ENCODE assay signal across 27 cellular contexts in genomic region chr20:62591122-62591468, GRCh38.
"Had no signal": no experiment of that assay in that cellular context is flagged by ENCODE, and none has a peak within 500 bp of the region (broad histone marks: within the 10 kb centered on the region; RNA-seq: fewer than 3 reads in every experiment).

No MANE protein-coding gene starts in this region.

- ATAC-seq: activated CD4-positive, alpha-beta T cell treated with anti-CD3 and anti-CD28 coated beads for 36 hours; activated CD4-positive, CD25-positive, alpha-beta regulatory T cell treated with anti-CD3 and anti-CD28 coated beads, Interleukin-2, amount 50 U/mL, for 24 hours; activated CD8-positive, alpha-beta memory T cell treated with anti-CD3 and anti-CD28 coated beads, Interleukin-2, amount 10 ng/mL, durations not matched to agents 7 days and 5 days; activated CD8-positive, alpha-beta T cell treated with anti-CD3 and anti-CD28 coated beads, Interleukin-2, amount 10 ng/mL, durations not matched to agents 7 days and 5 days; activated naive CD8-positive, alpha-beta T cell treated with anti-CD3 and anti-CD28 coated beads, Interleukin-2, amount 50 U/mL, for 24 hours; T-helper 17 cell; WTC11 had no signal

- H3K9me3 ChIP-seq: ascending aorta had no signal

- H3K4me1 ChIP-seq: ascending aorta had no signal

- H3K27me3 ChIP-seq: ascending aorta had no signal

- DNase-seq: activated CD4-positive, alpha-beta memory T cell treated with anti-CD3 and anti-CD28 coated beads, Interleukin-2, amount 10 ng/mL, durations not matched to agents 7 days and 5 days; activated CD4-positive, alpha-beta T cell treated with anti-CD3 and anti-CD28 coated beads for 1 hour; activated CD4-positive, alpha-beta T cell treated with anti-CD3 and anti-CD28 coated beads for 36 hours; activated CD4-positive, alpha-beta T cell treated with anti-CD3 and anti-CD28 coated beads for 48 hours; activated CD4-positive, alpha-beta T cell treated with anti-CD3 and anti-CD28 coated beads, Interleukin-2, amount 10 ng/mL, durations not matched to agents 7 days and 5 days; activated CD4-positive, alpha-beta T cell treated with anti-CD3 and anti-CD28 coated beads, Interleukin-2, amount 50 U/mL, for 48 hours; activated CD4-positive, CD25-positive, alpha-beta regulatory T cell; activated CD8-positive, alpha-beta memory T cell treated with anti-CD3 and anti-CD28 coated beads for 24 hours; activated CD8-positive, alpha-beta memory T cell treated with anti-CD3 and anti-CD28 coated beads, Interleukin-2, amount 10 ng/mL, durations not matched to agents 7 days and 5 days; activated CD8-positive, alpha-beta memory T cell treated with anti-CD3 and anti-CD28 coated beads, Interleukin-2, amount 50 U/mL, for 48 hours; activated CD8-positive, alpha-beta T cell treated with anti-CD3 and anti-CD28 coated beads, Interleukin-2, amount 10 ng/mL, durations not matched to agents 7 days and 5 days; activated effector memory CD4-positive, alpha-beta T cell treated with Interleukin-2 at 50 U/mL for 16 hours; activated gamma-delta T cell; activated naive CD4-positive, alpha-beta T cell treated with anti-CD3 and anti-CD28 coated beads, Interleukin-2, amount 10 ng/mL, durations not matched to agents 7 days and 5 days; activated naive CD4-positive, alpha-beta T cell treated with Interleukin-2 at 50 U/mL for 16 hours; activated naive CD8-positive, alpha-beta T cell treated with anti-CD3 and anti-CD28 coated beads, Interleukin-2, amount 10 ng/mL, durations not matched to agents 7 days and 5 days; activated naive CD8-positive, alpha-beta T cell treated with anti-CD3 and anti-CD28 coated beads, Interleukin-2, amount 50 U/mL, for 24 hours; activated T-cell treated with anti-CD3 and anti-CD28 coated beads, Interleukin-2, amount 50 U/mL, for 24 hours; activated T-cell treated with anti-CD3 and anti-CD28 coated beads, Interleukin-2, amount 50 U/mL, for 48 hours; amygdala; central memory CD4-positive, alpha-beta T cell; T-helper 17 cell; T1000; WERI-Rb-1 had no signal

- H3K4me3 ChIP-seq: ascending aorta had no signal

- H3K36me3 ChIP-seq: ascending aorta, WERI-Rb-1 had no signal

- H3K27ac ChIP-seq: ascending aorta, WERI-Rb-1 had no signal
